ENCODE assay signal across 7 cellular contexts in the genomic region with DNA sequence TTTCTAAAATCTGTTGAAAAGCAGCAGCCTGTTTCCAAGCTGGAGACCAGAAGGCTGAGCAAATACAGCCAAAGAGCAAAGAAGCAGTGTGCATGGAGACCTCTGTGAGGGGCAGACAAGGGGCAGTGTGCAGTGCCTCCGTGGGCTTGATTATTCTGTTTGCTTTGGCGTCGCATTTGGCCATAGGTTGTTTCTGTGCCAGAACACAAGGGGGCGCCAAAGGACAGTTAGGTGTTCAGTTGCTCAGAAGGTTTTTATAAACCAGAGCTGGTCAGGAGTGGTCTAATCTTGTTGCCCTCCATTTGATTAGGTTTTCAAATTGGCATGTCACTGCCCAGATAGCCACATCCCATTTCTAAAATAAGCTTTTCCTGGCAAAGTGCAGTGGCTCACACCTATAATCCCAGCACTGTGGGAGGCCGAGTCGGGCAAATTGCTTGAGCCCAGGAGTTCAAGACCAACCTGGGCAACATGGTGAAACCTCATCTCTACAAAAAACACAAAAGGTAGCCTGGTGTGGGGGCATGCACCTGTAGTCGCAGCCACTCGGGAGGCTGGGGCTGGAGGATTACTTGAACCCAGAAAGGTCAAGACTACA. TPM values are rescaled to one million over a fixed set of nuclear protein-coding genes. Genes with fewer than 3 reads are reported as not detected.
A peak's percentile ranks its signal among the peaks of the same experiment; 100 is the strongest.
DNase-seq lines count a peak whose midpoint lies in the region; TF ChIP-seq lines count a peak whose summit lies in the region.

No MANE protein-coding gene starts in this region.

- TF ChIP-seq CTCF in GM12874 (IDR thresholded peaks at IDR 0.05; ENCODE audit: insufficient read depth, low read depth, low read length) (peak; percentile 84), RWPE1 (conservative IDR thresholded peaks at IDR 0.05; ENCODE audit: low read depth) (peak; percentile 84), ovary (IDR thresholded peaks at IDR 0.05) (peak; percentile 62 to 76 (median 67)), tibial artery (IDR thresholded peaks at IDR 0.05) (peak; percentile 76 to 88)

- peak; percentile 40 for DNase-seq in HuH-7 (ENCODE audit: low spot score)
- DNase-seq in RWPE1 (ENCODE audit: low spot score): peak; percentile 44
- peak; percentile 54 for DNase-seq in activated T-helper 9 cell treated with anti-CD3 and anti-CD28 coated beads, Interleukin-2, amount 50 U/mL, for 16 hours (ENCODE audit: low read depth)
- DNase-seq in foreskin melanocyte: peak; percentile 36
- DNase-seq in ovary: peak; percentile 63 to 78 (median 74)
- DNase-seq in tibial artery: peak; percentile 69 to 79

- TF ChIP-seq POLR2A in ovary (IDR thresholded peaks at IDR 0.05): no peak

- H3K9me3 ChIP-seq in ovary (no peaks in the 10 kb centered on the region), tibial artery (no peaks in the 10 kb centered on the region)

- H3K36me3 ChIP-seq in ovary (no peaks in the 10 kb centered on the region), tibial artery (peaks cover 23 to 49% (median 28%) of the 10 kb centered on the region in 3 donors)

- CTCF ChIA-PET in RWPE1 (lab: Yijun Ruan, JAX): interaction anchor here (0.6 to 1.7 kb wide), 21 partner anchors 9 to 1805 kb away, joined by 3 to 13 read pairs (median 3); a partner anchor contains a TSS

- intact Hi-C loops in ovary (cut with DNase I) (loop anchor here in 2 of 4 donors (5.0 to 10.0 kb wide), 2 partner anchors 198 to 201 kb away; no protein-coding TSS in a partner anchor), tibial artery (cut with DNase I; ENCODE audit: low total_unique reads) (loop anchor here (5.0 kb wide), 1 partner anchor 51 kb away; a partner anchor contains a TSS)

- TF ChIP-seq EP300 in ovary (IDR thresholded peaks at IDR 0.05): no peak

- H3K27me3 ChIP-seq in ovary (no peaks in the 10 kb centered on the region), tibial artery (no peaks in the 10 kb centered on the region)

- H3K4me3 ChIP-seq in ovary (no peak overlapping the region), tibial artery (no peak overlapping the region)

- WGBS in ovary, 3 donors: 38 to 44% (median 39%) methylated on average over 8 of the region's 8 CpGs

- no peaks in the 10 kb centered on the region for H3K4me1 ChIP-seq in ovary (ENCODE audit: insufficient read depth)
- peaks cover 0 to 14% (median 1%) of the 10 kb centered on the region in 4 donors for H3K4me1 ChIP-seq in tibial artery

- POLR2A ChIA-PET in RWPE1 (lab: Yijun Ruan, JAX; ENCODE audit: low non-redundant PET): no interaction called here

- H3K27ac ChIP-seq in RWPE1 (no peak overlapping the region), ovary (no peak overlapping the region), tibial artery (no peak overlapping the region)

RNA-seq across cellular contexts. Expression of a gene that starts 10.6 kb away (rescaled TPM):
- total RNA-seq in ovary: 1 to 10 TPM; 2.2 to 5.7 (median 3.0) TPM
- 1 to 10 TPM; 1.5 to 2.1 TPM for polyA plus RNA-seq in ovary

RNA-seq across cellular contexts. Expression of a gene that starts 50.8 kb away (rescaled TPM):
- 10 to 100 TPM in 6 of 7 donors, 1 to 10 TPM in 1; 9.5 to 26.5 (median 20.7) TPM for total RNA-seq in ovary
- 10 to 100 TPM; 10.8 to 22.3 TPM for polyA plus RNA-seq in ovary

RNA-seq across cellular contexts. Expression of a gene that starts 50.9 kb away (rescaled TPM):
- total RNA-seq in ovary: 10 to 100 TPM; 12.4 to 17.7 (median 13.0) TPM
- polyA plus RNA-seq in ovary: 10 to 100 TPM; 16.5 to 21.6 TPM
